ENCODE assay signal across 9 cellular contexts in genomic region chr20:10090588-10091166, GRCh38. TPM values are rescaled to one million over a fixed set of nuclear protein-coding genes. Genes with fewer than 3 reads are reported as not detected.
DNase-seq lines count a peak whose midpoint lies in the region; ATAC-seq, FAIRE-seq and TF ChIP-seq lines count a peak whose summit lies in the region.
"Had no signal": no experiment of that assay in that cellular context is flagged by ENCODE, and none has a peak within 500 bp of the region (broad histone marks: within the 10 kb centered on the region; RNA-seq: fewer than 3 reads in every experiment).

No MANE protein-coding gene starts in this region.

- no peak overlapping the region for H3K4me3 ChIP-seq in astrocyte (ENCODE audit: insufficient read depth, low read depth, low read length)
- H3K4me3 ChIP-seq: SJCRH30 had no signal

- intact Hi-C loops in CD14-positive monocyte (cut with micrococcal nuclease) = loop anchor here (2.0 to 10.0 kb wide), 2 partner anchors 112 to 116 kb away; no protein-coding TSS in a partner anchor

- no peaks in the 10 kb centered on the region for H3K27me3 ChIP-seq in astrocyte (ENCODE audit: insufficient read depth, low read length)
- H3K27me3 ChIP-seq: SJCRH30 had no signal

- H2AFZ ChIP-seq in astrocyte (ENCODE audit: low read depth, low read length) = no peak overlapping the region

- DNase-seq in CD14-positive monocyte (ENCODE audit: low spot score) (no peak), NCI-H69 (lab: John Stamatoyannopoulos, UW) (peak; percentile 85), astrocyte (ENCODE audit: low read depth) (peak; percentile 33), iPS DF 4.7 (ENCODE audit: extremely low read depth, low spot score) (peak; percentile 38)
- peak; percentile 1 to 7 for DNase-seq in stimulated activated CD4-positive, alpha-beta T cell treated with anti-CD3 and anti-CD28 coated beads, Interleukin-1b, Interleukin-23, amount 100 ng/mL, for 4 hours (ENCODE audit: low read depth in 2 of 2)

- no peaks in the 10 kb centered on the region for H3K79me2 ChIP-seq in astrocyte (ENCODE audit: insufficient read depth, low read length)

- H3K36me3 ChIP-seq in astrocyte (ENCODE audit: insufficient read depth, low read length) = no peaks in the 10 kb centered on the region
- H3K36me3 ChIP-seq: SJCRH30 had no signal

- no peaks in the 10 kb centered on the region for H3K9me3 ChIP-seq in astrocyte (ENCODE audit: insufficient read depth, low read depth, low read length)
- H3K9me3 ChIP-seq: SJCRH30 had no signal

- H3K27ac ChIP-seq in astrocyte (ENCODE audit: low read depth, low read length) = no peak overlapping the region
- H3K27ac ChIP-seq: SJCRH30 had no signal

- no peak overlapping the region for H3K4me3 Mint-ChIP-seq in CD14-positive monocyte
- no peak overlapping the region for H3K4me3 Mint-ChIP-seq in astrocyte (ENCODE audit: unreplicated experiment)

- no peaks in the 10 kb centered on the region for H4K20me1 ChIP-seq in astrocyte (ENCODE audit: insufficient read depth, low read length)

- peaks cover 11% of the 10 kb centered on the region for H3K4me1 ChIP-seq in astrocyte (ENCODE audit: insufficient read depth, low read length)
- H3K4me1 ChIP-seq: SJCRH30 had no signal

- no peak overlapping the region for H3K4me2 ChIP-seq in astrocyte (ENCODE audit: low read length)

- H3K27me3 Mint-ChIP-seq in CD14-positive monocyte (ENCODE audit: low read depth in 3 of 3) (peaks cover 0 to 2% (median 1%) of the 10 kb centered on the region in 3 donors), astrocyte (ENCODE audit: low read depth, unreplicated experiment) (no peaks in the 10 kb centered on the region)

- TF ChIP-seq CTCF in CD14-positive monocyte (IDR thresholded peaks at IDR 0.05) = peak; percentile 75
- peak; percentile 87 for TF ChIP-seq CTCF in astrocyte (IDR thresholded peaks at IDR 0.05; ENCODE audit: insufficient read depth, low read depth, low read length)

- H3K36me3 Mint-ChIP-seq in CD14-positive monocyte = no peaks in the 10 kb centered on the region
- no peaks in the 10 kb centered on the region for H3K36me3 Mint-ChIP-seq in astrocyte (ENCODE audit: low read depth, unreplicated experiment)

- H3K9me3 Mint-ChIP-seq in CD14-positive monocyte (no peaks in the 10 kb centered on the region), astrocyte (ENCODE audit: unreplicated experiment) (no peaks in the 10 kb centered on the region)

- H3K4me1 Mint-ChIP-seq in CD14-positive monocyte = no peaks in the 10 kb centered on the region
- peaks cover 8% of the 10 kb centered on the region for H3K4me1 Mint-ChIP-seq in astrocyte (ENCODE audit: low read depth, unreplicated experiment)

- ATAC-seq in GM18858 (IDR thresholded peaks at IDR 0.05; ENCODE audit: unreplicated experiment) (peak; percentile 69), HG03520 (IDR thresholded peaks at IDR 0.05; ENCODE audit: unreplicated experiment) (peak; percentile 75), GM19324 (IDR thresholded peaks at IDR 0.05; ENCODE audit: low FRiP score, unreplicated experiment) (no peak)

- peak; percentile 58 for FAIRE-seq in astrocyte (lab: Jason Lieb, UNC)

- H3K27ac Mint-ChIP-seq in CD14-positive monocyte (no peak overlapping the region), astrocyte (ENCODE audit: unreplicated experiment) (no peak overlapping the region)

- no peak overlapping the region for H3K9ac ChIP-seq in astrocyte (ENCODE audit: low read length)

RNA-seq across cellular contexts. Expression of gene ANKEF1, which starts 55.9 kb away (rescaled TPM):
- under 1 TPM; 0.10 to 0.15 TPM for polyA plus RNA-seq in CD14-positive monocyte
- 2.6 and 3.4 TPM in 2 replicates for total RNA-seq in astrocyte
- total RNA-seq: SJCRH30 had no signal
